32 cellular contexts compared by ENCODE assay signal in the genomic region with DNA sequence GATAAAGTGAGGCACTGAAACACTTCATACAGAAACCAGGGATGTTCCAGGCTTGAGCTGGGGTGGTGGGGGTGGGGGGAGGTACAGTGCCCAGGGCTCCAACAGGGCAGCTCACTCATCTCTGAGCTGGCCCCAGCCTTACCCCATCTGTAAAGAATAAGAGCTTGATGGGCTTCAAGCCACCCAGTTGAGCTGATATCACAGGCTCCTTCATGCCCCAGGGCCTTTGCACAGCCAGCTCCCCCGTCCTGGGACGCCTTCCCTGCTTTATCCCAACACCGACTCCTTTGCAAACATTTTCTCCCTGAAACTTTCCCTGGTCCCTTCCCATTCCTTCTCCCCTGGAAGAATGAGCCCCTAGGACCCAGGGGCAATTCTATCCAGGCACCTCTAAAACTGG.
"Had no signal": no experiment of that assay in that cellular context is flagged by ENCODE, and none has a peak within 500 bp of the region (broad histone marks: within the 10 kb centered on the region; RNA-seq: fewer than 3 reads in every experiment).

No MANE protein-coding gene starts in this region.

- H3K4me1 ChIP-seq: breast epithelium had no signal

- FAIRE-seq: astrocyte, TTC549 had no signal

- H3K4me3 ChIP-seq: body of pancreas, breast epithelium had no signal

- H3K27ac ChIP-seq: body of pancreas, brain microvascular endothelial cell, breast epithelium, VCaP had no signal

- DNase-seq: activated B cell treated with CpG ODN at 0.5 μM for 24 hours; activated CD4-positive, alpha-beta memory T cell treated with anti-CD3 and anti-CD28 coated beads for 36 hours; activated CD4-positive, alpha-beta T cell treated with anti-CD3 and anti-CD28 coated beads for 4 hours; activated CD4-positive, alpha-beta T cell treated with anti-CD3 and anti-CD28 coated beads, Interleukin-2, amount 10 ng/mL, durations not matched to agents 24 days and 14 days; activated CD4-positive, alpha-beta T cell treated with anti-CD3 and anti-CD28 coated beads, Interleukin-2, amount 50 U/mL, for 1 hour; activated CD4-positive, alpha-beta T cell treated with anti-CD3 and anti-CD28 coated beads, Interleukin-2, amount 50 U/mL, for 4 hours; activated CD4-positive, CD25-positive, alpha-beta regulatory T cell treated with anti-CD3 and anti-CD28 coated beads, Interleukin-2, amount 50 U/mL, for 72 hours; activated CD8-positive, alpha-beta memory T cell treated with anti-CD3 and anti-CD28 coated beads, Interleukin-2, amount 50 U/mL, for 4 hours; activated CD8-positive, alpha-beta T cell treated with anti-CD3 and anti-CD28 coated beads for 36 hours; activated effector memory CD4-positive, alpha-beta T cell treated with Interleukin-2 at 50 U/mL for 16 hours; activated gamma-delta T cell; activated naive CD4-positive, alpha-beta T cell treated with anti-CD3 and anti-CD28 coated beads, Interleukin-2, amount 10 ng/mL, durations not matched to agents 7 days and 5 days; activated naive CD4-positive, alpha-beta T cell treated with Interleukin-2 at 50 U/mL for 16 hours; activated naive CD8-positive, alpha-beta T cell treated with anti-CD3 and anti-CD28 coated beads, Interleukin-2, amount 10 ng/mL, durations not matched to agents 7 days and 5 days; activated naive CD8-positive, alpha-beta T cell treated with anti-CD3 and anti-CD28 coated beads, Interleukin-2, amount 50 U/mL, for 24 hours; activated T-cell treated with anti-CD3 and anti-CD28 coated beads for 4 hours; activated T-cell treated with anti-CD3 and anti-CD28 coated beads, Interleukin-2, amount 50 U/mL, for 1 hour; activated T-cell treated with anti-CD3 and anti-CD28 coated beads, Interleukin-2, amount 50 U/mL, for 4 hours; activated T-cell treated with anti-CD3 and anti-CD28 coated beads, Interleukin-2, amount 50 U/mL, for 72 hours; amygdala; aorta; body of pancreas; brain microvascular endothelial cell; central memory CD4-positive, alpha-beta T cell; T-helper 1 cell; T-helper 2 cell; T-helper 9 cell had no signal

- H3K9me3 ChIP-seq: body of pancreas, breast epithelium had no signal

- H3K27me3 ChIP-seq: body of pancreas, brain microvascular endothelial cell, breast epithelium had no signal

- H3K36me3 ChIP-seq: brain microvascular endothelial cell, breast epithelium had no signal

- ATAC-seq: activated CD8-positive, alpha-beta T cell treated with anti-CD3 and anti-CD28 coated beads for 36 hours; activated naive CD8-positive, alpha-beta T cell treated with anti-CD3 and anti-CD28 coated beads, Interleukin-2, amount 50 U/mL, for 24 hours; activated T-cell treated with anti-CD3 and anti-CD28 coated beads, Interleukin-2, amount 50 U/mL, for 72 hours; activated T-helper 17 cell treated with anti-CD3 and anti-CD28 coated beads, Interleukin-2, amount 50 U/mL, for 72 hours; body of pancreas had no signal
